ENCODE assay signal across 2 cellular contexts in the genomic region with DNA sequence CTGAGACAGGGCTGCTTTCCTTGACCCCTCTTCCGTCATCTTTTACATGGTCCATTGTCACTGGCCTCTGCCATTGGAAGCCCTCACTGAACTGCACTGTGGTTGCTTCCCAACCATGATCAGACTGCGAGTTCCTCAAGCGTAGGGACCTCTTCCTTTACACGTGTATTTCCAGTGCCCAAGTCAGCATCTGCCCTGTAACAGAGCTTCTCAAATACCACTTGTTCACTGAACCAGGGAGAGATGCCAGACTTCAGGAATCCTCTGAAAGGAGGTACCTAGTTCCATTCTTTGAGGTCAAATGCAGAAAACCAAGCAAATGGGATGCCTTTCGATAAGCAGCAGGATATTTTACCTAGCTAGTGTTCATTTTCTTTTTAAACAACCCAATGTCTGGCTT.
TF ChIP-seq lines count a peak whose summit lies in the region.

No MANE protein-coding gene starts in this region.

TF ChIP-seq in IMR-90, 13 proteins besides CTCF, POLR2A, EP300 and RAD21:
- TF ChIP-seq BHLHE40 (IDR thresholded peaks at IDR 0.05; ENCODE audit: low read depth, low read length) (no peak), FOS (IDR thresholded peaks at IDR 0.05; ENCODE audit: low read depth, low read length) (no peak), SMC3 (IDR thresholded peaks at IDR 0.05; ENCODE audit: low read depth, low read length) (no peak), ELK1 (IDR thresholded peaks at IDR 0.05; ENCODE audit: borderline replicate concordance, low read depth, low read length) (no peak), CHD1 (IDR thresholded peaks at IDR 0.05; ENCODE audit: low read depth, low read length) (no peak), CEBPB (IDR thresholded peaks at IDR 0.05; ENCODE audit: low read depth, low read length) (no peak), RCOR1 (IDR thresholded peaks at IDR 0.05; ENCODE audit: insufficient replicate concordance, low read length) (no peak), MAZ (IDR thresholded peaks at IDR 0.05; ENCODE audit: borderline replicate concordance, low read depth, low read length) (no peak)
- TF ChIP-seq, protein P1, sequence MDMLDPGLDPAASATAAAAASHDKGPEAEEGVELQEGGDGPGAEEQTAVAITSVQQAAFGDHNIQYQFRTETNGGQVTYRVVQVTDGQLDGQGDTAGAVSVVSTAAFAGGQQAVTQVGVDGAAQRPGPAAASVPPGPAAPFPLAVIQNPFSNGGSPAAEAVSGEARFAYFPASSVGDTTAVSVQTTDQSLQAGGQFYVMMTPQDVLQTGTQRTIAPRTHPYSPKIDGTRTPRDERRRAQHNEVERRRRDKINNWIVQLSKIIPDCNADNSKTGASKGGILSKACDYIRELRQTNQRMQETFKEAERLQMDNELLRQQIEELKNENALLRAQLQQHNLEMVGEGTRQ (IDR thresholded peaks at IDR 0.05; ENCODE audit: low read depth, low read length), result no peak

TF ChIP-seq in H1, 55 proteins besides CTCF, POLR2A, EP300 and RAD21:
- TF ChIP-seq, protein P2, sequence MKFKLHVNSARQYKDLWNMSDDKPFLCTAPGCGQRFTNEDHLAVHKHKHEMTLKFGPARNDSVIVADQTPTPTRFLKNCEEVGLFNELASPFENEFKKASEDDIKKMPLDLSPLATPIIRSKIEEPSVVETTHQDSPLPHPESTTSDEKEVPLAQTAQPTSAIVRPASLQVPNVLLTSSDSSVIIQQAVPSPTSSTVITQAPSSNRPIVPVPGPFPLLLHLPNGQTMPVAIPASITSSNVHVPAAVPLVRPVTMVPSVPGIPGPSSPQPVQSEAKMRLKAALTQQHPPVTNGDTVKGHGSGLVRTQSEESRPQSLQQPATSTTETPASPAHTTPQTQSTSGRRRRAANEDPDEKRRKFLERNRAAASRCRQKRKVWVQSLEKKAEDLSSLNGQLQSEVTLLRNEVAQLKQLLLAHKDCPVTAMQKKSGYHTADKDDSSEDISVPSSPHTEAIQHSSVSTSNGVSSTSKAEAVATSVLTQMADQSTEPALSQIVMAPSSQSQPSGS (IDR thresholded peaks at IDR 0.05; ENCODE audit: low read length), result no peak
- TF ChIP-seq EZH2 (IDR thresholded peaks at IDR 0.05; ENCODE audit: low read depth, low read length, severe bottlenecking) (no peak), SP1 (IDR thresholded peaks at IDR 0.05; ENCODE audit: low read depth, low read length) (no peak), TAF7 (optimal IDR thresholded peaks at IDR 0.05; ENCODE audit: borderline replicate concordance, low read depth, low read length) (no peak), SIN3A (conservative IDR thresholded peaks at IDR 0.05 in 1 of 2, IDR thresholded peaks at IDR 0.05 in 1 of 2; ENCODE audit: low read depth in 1 of 2, low read length in 2 of 2) (no peak), CHD7 (IDR thresholded peaks at IDR 0.05; ENCODE audit: insufficient replicate concordance, low read length) (no peak), KDM5A (IDR thresholded peaks at IDR 0.05; ENCODE audit: low read length) (no peak), ASH2L (IDR thresholded peaks at IDR 0.05; ENCODE audit: low read length) (no peak), TBP (IDR thresholded peaks at IDR 0.05; ENCODE audit: low read depth, low read length) (no peak), MAX (IDR thresholded peaks at IDR 0.05) (no peak), KDM1A (IDR thresholded peaks at IDR 0.05; ENCODE audit: borderline replicate concordance, low read length) (no peak), EGR1 (IDR thresholded peaks at IDR 0.05; ENCODE audit: borderline replicate concordance, low read depth, low read length) (no peak), BACH1 (IDR thresholded peaks at IDR 0.05; ENCODE audit: low read length) (no peak), FOSL1 (IDR thresholded peaks at IDR 0.05; ENCODE audit: insufficient read depth, low read depth, low read length) (no peak), KDM4A (IDR thresholded peaks at IDR 0.05; ENCODE audit: low read depth, low read length, severe bottlenecking) (no peak), YY1 (IDR thresholded peaks at IDR 0.05; ENCODE audit: low read depth, low read length) (no peak), SP2 (IDR thresholded peaks at IDR 0.05; ENCODE audit: low read length) (no peak)
